ENCODE assay signal across 9 cellular contexts in the genomic region with DNA sequence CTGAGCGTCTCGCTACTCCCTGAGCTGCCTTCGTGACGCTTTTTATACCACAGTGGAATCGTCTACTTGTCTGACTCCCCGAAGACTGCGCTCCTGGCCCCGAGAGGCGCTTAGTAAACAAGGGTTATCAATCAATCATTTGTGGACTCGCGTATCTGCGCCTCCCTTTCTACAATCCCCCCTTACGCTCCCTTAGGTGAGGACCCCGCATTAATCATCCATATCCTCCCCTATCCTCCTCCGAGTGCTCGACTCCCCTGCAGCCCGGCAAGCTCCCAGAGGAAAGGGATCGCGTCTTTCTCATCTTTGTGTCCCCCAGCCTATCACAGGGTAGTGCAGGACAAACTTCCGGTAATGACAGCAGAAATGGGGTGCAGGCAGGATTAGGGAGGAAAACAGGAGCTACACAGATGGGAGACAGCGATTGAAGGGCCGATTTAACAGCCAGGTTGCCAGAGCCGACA. TPM values are rescaled to one million over a fixed set of nuclear protein-coding genes. Genes with fewer than 3 reads are reported as not detected.
DNase-seq lines count a peak whose midpoint lies in the region; ATAC-seq, FAIRE-seq and TF ChIP-seq lines count a peak whose summit lies in the region.
"Had no signal": no experiment of that assay in that cellular context is flagged by ENCODE, and none has a peak within 500 bp of the region (broad histone marks: within the 10 kb centered on the region; RNA-seq: fewer than 3 reads in every experiment).

No MANE protein-coding gene starts in this region.

- intact Hi-C loops in activated B cell treated with CpG ODN at 0.5 μM for 24 hours (cut with micrococcal nuclease) (loop anchor here (2.0 to 10.0 kb wide), 2 partner anchors 814 to 1998 kb away; a partner anchor contains a TSS), endothelial cell of umbilical vein (cut with micrococcal nuclease) (loop anchor here (2.0 to 5.0 kb wide), 3 partner anchors 355 to 662 kb away; a partner anchor contains a TSS)

- FAIRE-seq in endothelial cell of umbilical vein (lab: Jason Lieb, UNC): no peak

- WGBS in thymus: under 1% methylated on average over 23 of the region's 23 CpGs

- H3K27ac Mint-ChIP-seq in activated B cell treated with CpG ODN at 0.5 μM for 24 hours: no peak overlapping the region
- H3K27ac Mint-ChIP-seq: memory B cell had no signal

- ATAC-seq in GM21737 (IDR thresholded peaks at IDR 0.05; ENCODE audit: unreplicated experiment) (peak; percentile 18), activated B cell treated with CpG ODN at 0.5 μM for 24 hours (ENCODE audit: low read depth) (peak; percentile 2)

- no peaks in the 10 kb centered on the region for H3K9me3 ChIP-seq in Loucy (ENCODE audit: insufficient read depth, low read depth, low read length)
- no peaks in the 10 kb centered on the region for H3K9me3 ChIP-seq in endothelial cell of umbilical vein (replicated peaks; ENCODE audit: control insufficient read depth, insufficient read depth, low read length)
- H3K9me3 ChIP-seq in thymus (ENCODE audit: control insufficient read depth): no peaks in the 10 kb centered on the region

- peaks cover 13% of the 10 kb centered on the region for H3K36me3 Mint-ChIP-seq in activated B cell treated with CpG ODN at 0.5 μM for 24 hours (ENCODE audit: low read depth)

- POLR2A ChIA-PET in activated B cell treated with CpG ODN at 0.5 μM for 24 hours (lab: Charles Lee): interaction anchor here (0.9 to 4.6 kb wide), 9 partner anchors 9 to 712 kb away, joined by 3 to 44 read pairs (median 5); a partner anchor contains a TSS
- POLR2A ChIA-PET in endothelial cell of umbilical vein (lab: Charles Lee): no interaction called here

- DNase-seq in NCI-H2029 (lab: John Stamatoyannopoulos, UW) (peak; percentile 64), NCI-H2029 treated with DMSO at 0.1 percent for 48 hours (lab: John Stamatoyannopoulos, UW) (no peak), activated B cell treated with CpG ODN at 0.5 μM for 24 hours (peak; percentile 18), endothelial cell of umbilical vein (ENCODE audit: low read depth, low spot score) (peak; percentile 55), mucosa of gallbladder (ENCODE audit: low spot score) (peak; percentile 41)

- peak overlapping the region; percentile 33; the same call in 1 of the 2 replicates for H2AFZ ChIP-seq in Loucy (ENCODE audit: low read length)
- peak overlapping the region; percentile 37 for H2AFZ ChIP-seq in endothelial cell of umbilical vein (ENCODE audit: low read depth, low read length)

- H3K4me3 ChIP-seq in Loucy (ENCODE audit: low read length, poor library complexity, severe bottlenecking) (peak overlapping the region; percentile 85), endothelial cell of umbilical vein (replicated peaks in 1 of 3; ENCODE audit: insufficient read depth in 1 of 3, low read depth in 1 of 3, low read length in 3 of 3) (peak overlapping the region; percentile 81 to 96 (median 91)), thymus (ENCODE audit: low read length) (peak overlapping the region; percentile 77)

- no TSS peak for BruUV-seq in endothelial cell of umbilical vein (replicated peaks; lab: Mats Ljungman, UMichigan)

- H3K9me1 ChIP-seq in endothelial cell of umbilical vein (replicated peaks; ENCODE audit: control insufficient read depth, extremely low read depth, insufficient read depth, low read length): no peaks in the 10 kb centered on the region

- H3K36me3 ChIP-seq in Loucy (ENCODE audit: insufficient read depth, low read length) (no peaks in the 10 kb centered on the region), endothelial cell of umbilical vein (ENCODE audit: control insufficient read depth in 2 of 2, extremely low read depth in 1 of 2, insufficient read depth in 2 of 2, low read length in 2 of 2) (no peaks in the 10 kb centered on the region), thymus (ENCODE audit: control insufficient read depth, insufficient read depth) (no peaks in the 10 kb centered on the region)

- no peak for TF ChIP-seq POLR2A in endothelial cell of umbilical vein (IDR thresholded peaks at IDR 0.05; ENCODE audit: low read depth, low read length)

- H3K27ac ChIP-seq in endothelial cell of umbilical vein (ENCODE audit: insufficient read depth, low read depth, low read length) (peak overlapping the region; percentile 52), thymus (ENCODE audit: low read depth) (peak overlapping the region; percentile 100)

- H3K9me3 Mint-ChIP-seq in activated B cell treated with CpG ODN at 0.5 μM for 24 hours: no peaks in the 10 kb centered on the region
- H3K9me3 Mint-ChIP-seq: memory B cell had no signal

- H3K4me3 Mint-ChIP-seq in activated B cell treated with CpG ODN at 0.5 μM for 24 hours: no peak overlapping the region
- H3K4me3 Mint-ChIP-seq: memory B cell had no signal

- H3K27me3 Mint-ChIP-seq in activated B cell treated with CpG ODN at 0.5 μM for 24 hours: no peaks in the 10 kb centered on the region
- H3K27me3 Mint-ChIP-seq: memory B cell had no signal

- no peaks in the 10 kb centered on the region for H3F3A ChIP-seq in Loucy (ENCODE audit: low read depth)

- H3K9me2 ChIP-seq in Loucy (replicated peaks; ENCODE audit: low read depth, low read length): no peaks in the 10 kb centered on the region

- dilution Hi-C loops in endothelial cell of umbilical vein (cut with MboI; ENCODE audit: extremely low pct_ligation_motif_present, low sequenced_read_pairs): no loop called here

- H3K4me2 ChIP-seq in Loucy (ENCODE audit: low read depth, low read length, poor library complexity, severe bottlenecking): peak overlapping the region; percentile 91
- peak overlapping the region; percentile 94 for H3K4me2 ChIP-seq in endothelial cell of umbilical vein (ENCODE audit: insufficient read depth, low read length)

- H3K4me1 ChIP-seq in Loucy (ENCODE audit: insufficient read depth, low read length, poor library complexity, severe bottlenecking) (peaks cover 34% of the 10 kb centered on the region), endothelial cell of umbilical vein (ENCODE audit: control insufficient read depth, extremely low read depth, insufficient read depth, low read length) (peaks cover 17% of the 10 kb centered on the region), thymus (ENCODE audit: control insufficient read depth, insufficient read depth, low read length) (peaks cover 14% of the 10 kb centered on the region)

- no peaks in the 10 kb centered on the region for H3K27me3 ChIP-seq in Loucy (ENCODE audit: insufficient read depth, low read length, poor library complexity, severe bottlenecking)
- H3K27me3 ChIP-seq in endothelial cell of umbilical vein (ENCODE audit: control insufficient read depth in 2 of 2, insufficient read depth in 2 of 2, low read length in 2 of 2): no peaks in the 10 kb centered on the region
- no peaks in the 10 kb centered on the region for H3K27me3 ChIP-seq in thymus (ENCODE audit: control insufficient read depth, insufficient read depth)

- peaks cover 41% of the 10 kb centered on the region for H3K4me1 Mint-ChIP-seq in activated B cell treated with CpG ODN at 0.5 μM for 24 hours

- H3K9ac ChIP-seq in Loucy (ENCODE audit: low read depth, low read length, poor library complexity, severe bottlenecking) (peak overlapping the region; percentile 78), endothelial cell of umbilical vein (replicated peaks; ENCODE audit: extremely low read depth, insufficient read depth, low read length) (peak overlapping the region; percentile 77)

- H4K20me1 ChIP-seq in Loucy (ENCODE audit: insufficient read depth, low read length, poor library complexity, severe bottlenecking): peaks cover 46% of the 10 kb centered on the region
- H4K20me1 ChIP-seq in endothelial cell of umbilical vein (replicated peaks; ENCODE audit: control insufficient read depth, extremely low read depth, insufficient read depth, low read length): no peaks in the 10 kb centered on the region

- H3K79me2 ChIP-seq in Loucy (ENCODE audit: insufficient read depth, low read length) (peaks cover 77% of the 10 kb centered on the region), endothelial cell of umbilical vein (ENCODE audit: control insufficient read depth, insufficient read depth, low read length) (peaks cover 28% of the 10 kb centered on the region)

- CTCF ChIA-PET in activated B cell treated with CpG ODN at 0.5 μM for 24 hours (lab: Charles Lee): interaction anchor here (2.0 kb wide), 1 partner anchor 29 kb away, joined by 5 read pairs; no protein-coding TSS in a partner anchor
- CTCF ChIA-PET in endothelial cell of umbilical vein (lab: Charles Lee): interaction anchor here (0.9 to 2.2 kb wide), 5 partner anchors 8 to 437 kb away, joined by 3 to 8 read pairs (median 5); no protein-coding TSS in a partner anchor

- TF ChIP-seq CTCF in Loucy (conservative IDR thresholded peaks at IDR 0.05; ENCODE audit: low read length) (no peak), activated B cell treated with CpG ODN at 0.5 μM for 24 hours (IDR thresholded peaks at IDR 0.05) (no peak), endothelial cell of umbilical vein (IDR thresholded peaks at IDR 0.05; ENCODE audit: extremely low read depth in 1 of 2, insufficient read depth in 1 of 2, low read depth in 1 of 2, low read length in 2 of 2) (no peak)

RNA-seq across cellular contexts. Expression of a gene that starts 0.5 kb away (rescaled TPM):
- total RNA-seq in activated B cell treated with CpG ODN at 0.5 μM for 24 hours (103 and 123 TPM in 2 replicates), endothelial cell of umbilical vein (196 and 198 TPM in 2 replicates), mucosa of gallbladder (714 TPM)
- polyA plus RNA-seq in endothelial cell of umbilical vein (189 and 281 TPM in 2 replicates), thymus (185 TPM)
- 228 and 259 TPM in 2 replicates for polyA plus RNA-seq in endothelial cell of umbilical vein (2011; cell fraction: cytosol; rRNA removed)
- 80.0 and 87.5 TPM in 2 replicates for polyA plus RNA-seq in endothelial cell of umbilical vein (2011; cell fraction: nucleus; rRNA removed)
- polyA plus RNA-seq in endothelial cell of umbilical vein (2012): 184 and 264 TPM in 2 replicates
- polyA minus RNA-seq in endothelial cell of umbilical vein: 217 and 250 TPM in 2 replicates
- 103 TPM for polyA minus RNA-seq in endothelial cell of umbilical vein (2011; cell fraction: cytosol; rRNA and poly(A)+ RNA removed)
- polyA minus RNA-seq in endothelial cell of umbilical vein (2011; cell fraction: nucleus; rRNA and poly(A)+ RNA removed): 46.8 and 56.0 TPM in 2 replicates

RNA-seq across cellular contexts. Expression of a gene that starts 0.9 kb away (rescaled TPM):
- total RNA-seq in activated B cell treated with CpG ODN at 0.5 μM for 24 hours (7.3 and 8.1 TPM in 2 replicates), endothelial cell of umbilical vein (5.1 and 6.1 TPM in 2 replicates), mucosa of gallbladder (6.0 TPM)
- polyA plus RNA-seq in endothelial cell of umbilical vein (2.8 and 3.2 TPM in 2 replicates), thymus (4.0 TPM)
- 3.3 TPM in 2 replicates for polyA plus RNA-seq in endothelial cell of umbilical vein (2011; cell fraction: cytosol; rRNA removed)
- 4.4 and 4.5 TPM in 2 replicates for polyA plus RNA-seq in endothelial cell of umbilical vein (2011; cell fraction: nucleus; rRNA removed)
- polyA plus RNA-seq in endothelial cell of umbilical vein (2012): 3.0 and 3.4 TPM in 2 replicates
- 3.1 and 4.1 TPM in 2 replicates for polyA minus RNA-seq in endothelial cell of umbilical vein
- 3.2 TPM for polyA minus RNA-seq in endothelial cell of umbilical vein (2011; cell fraction: cytosol; rRNA and poly(A)+ RNA removed)
- polyA minus RNA-seq in endothelial cell of umbilical vein (2011; cell fraction: nucleus; rRNA and poly(A)+ RNA removed): 2.0 and 2.2 TPM in 2 replicates

RNA-seq across cellular contexts. Expression of a gene that starts 34.5 kb away (rescaled TPM):
- total RNA-seq in activated B cell treated with CpG ODN at 0.5 μM for 24 hours: not detected in 2 replicates
- not detected in 2 replicates for total RNA-seq in endothelial cell of umbilical vein
- polyA plus RNA-seq in endothelial cell of umbilical vein: not detected in 2 replicates
- polyA plus RNA-seq in endothelial cell of umbilical vein (2011; cell fraction: cytosol; rRNA removed): not detected in 2 replicates
- polyA plus RNA-seq in endothelial cell of umbilical vein (2011; cell fraction: nucleus; rRNA removed): not detected in 2 replicates
- not detected in 2 replicates for polyA plus RNA-seq in endothelial cell of umbilical vein (2012)
- not detected in 2 replicates for polyA minus RNA-seq in endothelial cell of umbilical vein
- polyA minus RNA-seq in endothelial cell of umbilical vein (2011; cell fraction: cytosol; rRNA and poly(A)+ RNA removed): not detected
- not detected in 2 replicates for polyA minus RNA-seq in endothelial cell of umbilical vein (2011; cell fraction: nucleus; rRNA and poly(A)+ RNA removed)
- total RNA-seq in mucosa of gallbladder: 1.3 TPM
- polyA plus RNA-seq in thymus: 0.18 TPM
